In the genomic region with DNA sequence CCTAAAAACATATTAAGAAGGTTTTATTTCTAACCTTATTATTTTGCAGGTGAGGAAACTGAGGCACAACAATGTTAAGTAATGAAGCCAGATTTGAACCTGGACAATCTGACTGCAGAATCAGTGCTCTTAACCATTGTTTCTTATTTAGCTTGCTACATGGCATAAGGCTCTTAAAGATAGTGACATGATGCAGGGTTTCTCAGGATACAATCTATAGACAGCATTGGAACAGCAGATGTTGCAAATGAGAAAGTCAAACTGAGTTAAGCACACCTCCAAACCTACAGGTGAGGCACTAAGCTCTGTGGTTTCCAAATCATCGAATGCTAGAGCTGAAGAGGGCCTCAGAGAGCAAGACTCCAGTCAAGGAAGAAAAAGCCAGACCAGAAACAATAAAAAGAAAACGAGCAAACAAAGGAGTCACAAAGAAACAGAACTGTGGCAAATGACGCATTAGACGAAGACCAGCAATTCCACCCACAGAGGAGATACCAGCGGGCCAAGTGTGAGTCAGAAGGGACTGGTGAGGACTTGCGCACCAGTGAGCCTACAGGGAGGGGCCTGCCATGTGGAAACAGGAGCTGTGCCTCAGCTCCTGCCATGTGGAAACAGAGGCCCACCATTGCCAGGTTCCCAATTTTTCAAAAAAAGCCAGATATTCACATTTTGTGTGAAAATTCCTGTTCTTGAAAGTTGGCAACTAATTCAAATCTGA, we compare ENCODE assay signal across 1 cellular context.
TF ChIP-seq lines count a peak whose summit lies in the region.

No MANE protein-coding gene starts in this region.

TF ChIP-seq in H1, 55 proteins besides CTCF, POLR2A, EP300 and RAD21 (continued from another document):
- TF ChIP-seq, protein P1, sequence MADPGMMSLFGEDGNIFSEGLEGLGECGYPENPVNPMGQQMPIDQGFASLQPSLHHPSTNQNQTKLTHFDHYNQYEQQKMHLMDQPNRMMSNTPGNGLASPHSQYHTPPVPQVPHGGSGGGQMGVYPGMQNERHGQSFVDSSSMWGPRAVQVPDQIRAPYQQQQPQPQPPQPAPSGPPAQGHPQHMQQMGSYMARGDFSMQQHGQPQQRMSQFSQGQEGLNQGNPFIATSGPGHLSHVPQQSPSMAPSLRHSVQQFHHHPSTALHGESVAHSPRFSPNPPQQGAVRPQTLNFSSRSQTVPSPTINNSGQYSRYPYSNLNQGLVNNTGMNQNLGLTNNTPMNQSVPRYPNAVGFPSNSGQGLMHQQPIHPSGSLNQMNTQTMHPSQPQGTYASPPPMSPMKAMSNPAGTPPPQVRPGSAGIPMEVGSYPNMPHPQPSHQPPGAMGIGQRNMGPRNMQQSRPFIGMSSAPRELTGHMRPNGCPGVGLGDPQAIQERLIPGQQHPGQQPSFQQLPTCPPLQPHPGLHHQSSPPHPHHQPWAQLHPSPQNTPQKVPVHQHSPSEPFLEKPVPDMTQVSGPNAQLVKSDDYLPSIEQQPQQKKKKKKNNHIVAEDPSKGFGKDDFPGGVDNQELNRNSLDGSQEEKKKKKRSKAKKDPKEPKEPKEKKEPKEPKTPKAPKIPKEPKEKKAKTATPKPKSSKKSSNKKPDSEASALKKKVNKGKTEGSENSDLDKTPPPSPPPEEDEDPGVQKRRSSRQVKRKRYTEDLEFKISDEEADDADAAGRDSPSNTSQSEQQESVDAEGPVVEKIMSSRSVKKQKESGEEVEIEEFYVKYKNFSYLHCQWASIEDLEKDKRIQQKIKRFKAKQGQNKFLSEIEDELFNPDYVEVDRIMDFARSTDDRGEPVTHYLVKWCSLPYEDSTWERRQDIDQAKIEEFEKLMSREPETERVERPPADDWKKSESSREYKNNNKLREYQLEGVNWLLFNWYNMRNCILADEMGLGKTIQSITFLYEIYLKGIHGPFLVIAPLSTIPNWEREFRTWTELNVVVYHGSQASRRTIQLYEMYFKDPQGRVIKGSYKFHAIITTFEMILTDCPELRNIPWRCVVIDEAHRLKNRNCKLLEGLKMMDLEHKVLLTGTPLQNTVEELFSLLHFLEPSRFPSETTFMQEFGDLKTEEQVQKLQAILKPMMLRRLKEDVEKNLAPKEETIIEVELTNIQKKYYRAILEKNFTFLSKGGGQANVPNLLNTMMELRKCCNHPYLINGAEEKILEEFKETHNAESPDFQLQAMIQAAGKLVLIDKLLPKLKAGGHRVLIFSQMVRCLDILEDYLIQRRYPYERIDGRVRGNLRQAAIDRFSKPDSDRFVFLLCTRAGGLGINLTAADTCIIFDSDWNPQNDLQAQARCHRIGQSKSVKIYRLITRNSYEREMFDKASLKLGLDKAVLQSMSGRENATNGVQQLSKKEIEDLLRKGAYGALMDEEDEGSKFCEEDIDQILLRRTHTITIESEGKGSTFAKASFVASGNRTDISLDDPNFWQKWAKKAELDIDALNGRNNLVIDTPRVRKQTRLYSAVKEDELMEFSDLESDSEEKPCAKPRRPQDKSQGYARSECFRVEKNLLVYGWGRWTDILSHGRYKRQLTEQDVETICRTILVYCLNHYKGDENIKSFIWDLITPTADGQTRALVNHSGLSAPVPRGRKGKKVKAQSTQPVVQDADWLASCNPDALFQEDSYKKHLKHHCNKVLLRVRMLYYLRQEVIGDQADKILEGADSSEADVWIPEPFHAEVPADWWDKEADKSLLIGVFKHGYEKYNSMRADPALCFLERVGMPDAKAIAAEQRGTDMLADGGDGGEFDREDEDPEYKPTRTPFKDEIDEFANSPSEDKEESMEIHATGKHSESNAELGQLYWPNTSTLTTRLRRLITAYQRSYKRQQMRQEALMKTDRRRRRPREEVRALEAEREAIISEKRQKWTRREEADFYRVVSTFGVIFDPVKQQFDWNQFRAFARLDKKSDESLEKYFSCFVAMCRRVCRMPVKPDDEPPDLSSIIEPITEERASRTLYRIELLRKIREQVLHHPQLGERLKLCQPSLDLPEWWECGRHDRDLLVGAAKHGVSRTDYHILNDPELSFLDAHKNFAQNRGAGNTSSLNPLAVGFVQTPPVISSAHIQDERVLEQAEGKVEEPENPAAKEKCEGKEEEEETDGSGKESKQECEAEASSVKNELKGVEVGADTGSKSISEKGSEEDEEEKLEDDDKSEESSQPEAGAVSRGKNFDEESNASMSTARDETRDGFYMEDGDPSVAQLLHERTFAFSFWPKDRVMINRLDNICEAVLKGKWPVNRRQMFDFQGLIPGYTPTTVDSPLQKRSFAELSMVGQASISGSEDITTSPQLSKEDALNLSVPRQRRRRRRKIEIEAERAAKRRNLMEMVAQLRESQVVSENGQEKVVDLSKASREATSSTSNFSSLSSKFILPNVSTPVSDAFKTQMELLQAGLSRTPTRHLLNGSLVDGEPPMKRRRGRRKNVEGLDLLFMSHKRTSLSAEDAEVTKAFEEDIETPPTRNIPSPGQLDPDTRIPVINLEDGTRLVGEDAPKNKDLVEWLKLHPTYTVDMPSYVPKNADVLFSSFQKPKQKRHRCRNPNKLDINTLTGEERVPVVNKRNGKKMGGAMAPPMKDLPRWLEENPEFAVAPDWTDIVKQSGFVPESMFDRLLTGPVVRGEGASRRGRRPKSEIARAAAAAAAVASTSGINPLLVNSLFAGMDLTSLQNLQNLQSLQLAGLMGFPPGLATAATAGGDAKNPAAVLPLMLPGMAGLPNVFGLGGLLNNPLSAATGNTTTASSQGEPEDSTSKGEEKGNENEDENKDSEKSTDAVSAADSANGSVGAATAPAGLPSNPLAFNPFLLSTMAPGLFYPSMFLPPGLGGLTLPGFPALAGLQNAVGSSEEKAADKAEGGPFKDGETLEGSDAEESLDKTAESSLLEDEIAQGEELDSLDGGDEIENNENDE (IDR thresholded peaks at IDR 0.05; ENCODE audit: insufficient replicate concordance, low read length): no peak
- TF ChIP-seq CEBPB (IDR thresholded peaks at IDR 0.05; ENCODE audit: low read depth, low read length) (no peak), JUN (IDR thresholded peaks at IDR 0.05; ENCODE audit: low read depth, low read length) (no peak), RXRA (IDR thresholded peaks at IDR 0.05; ENCODE audit: insufficient read depth, low read depth, low read length) (no peak), SRF (IDR thresholded peaks at IDR 0.05; ENCODE audit: low read depth, low read length) (no peak), YY1 (IDR thresholded peaks at IDR 0.05; ENCODE audit: low read depth, low read length) (no peak), SP2 (IDR thresholded peaks at IDR 0.05; ENCODE audit: low read length) (no peak), SUZ12 (IDR thresholded peaks at IDR 0.05; ENCODE audit: low read length) (no peak)
- TF ChIP-seq, protein P2, sequence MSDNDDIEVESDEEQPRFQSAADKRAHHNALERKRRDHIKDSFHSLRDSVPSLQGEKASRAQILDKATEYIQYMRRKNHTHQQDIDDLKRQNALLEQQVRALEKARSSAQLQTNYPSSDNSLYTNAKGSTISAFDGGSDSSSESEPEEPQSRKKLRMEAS (IDR thresholded peaks at IDR 0.05): no peak
